Comparison of ENCODE assay signal across 8 cellular contexts in the genomic region with DNA sequence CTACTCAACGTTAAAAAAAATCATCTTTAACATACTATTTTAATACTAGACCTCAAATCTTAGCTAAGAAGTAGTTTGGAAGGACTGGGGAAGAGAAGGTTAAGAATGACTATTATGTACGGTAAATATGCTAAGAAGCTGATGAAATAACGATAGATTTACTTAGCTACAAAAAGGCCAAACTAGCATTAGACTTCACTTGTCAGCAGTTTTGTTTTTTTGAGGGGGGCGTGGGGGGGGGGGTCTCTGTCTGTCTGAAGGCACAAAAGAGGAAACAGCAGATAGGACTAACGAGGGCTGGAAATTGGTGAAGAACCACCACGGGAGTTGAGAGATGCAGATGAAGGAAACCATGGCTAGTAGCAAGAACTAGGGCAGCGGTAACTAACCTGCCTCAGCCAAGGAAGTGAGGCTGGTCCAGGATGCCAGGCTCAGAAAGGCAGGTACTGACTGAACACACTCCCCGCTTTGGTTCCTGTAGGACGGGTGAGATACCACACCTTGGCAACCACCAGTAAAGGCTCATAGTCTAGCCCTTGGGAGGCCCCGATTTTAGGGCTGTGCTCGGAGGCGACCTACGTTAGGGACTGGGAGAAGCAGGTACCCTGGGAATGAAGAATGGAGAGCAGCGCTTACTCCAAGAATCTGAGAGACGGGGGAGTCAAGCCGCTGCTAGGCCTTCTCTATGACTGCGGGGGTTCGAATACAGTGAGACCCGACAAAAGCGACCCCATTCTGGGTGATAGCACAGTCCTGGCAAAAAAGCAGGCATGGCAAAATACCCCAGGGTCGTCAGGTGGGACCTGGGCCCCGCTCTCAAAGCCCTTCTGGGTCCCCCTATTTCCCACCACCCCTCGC. TPM values are rescaled to one million over a fixed set of nuclear protein-coding genes. Genes with fewer than 3 reads are reported as not detected.
A peak's percentile ranks its signal among the peaks of the same experiment; 100 is the strongest.
DNase-seq lines count a peak whose midpoint lies in the region; ATAC-seq lines count a peak whose summit lies in the region.

No MANE protein-coding gene starts in this region.

- H3K9me3 Mint-ChIP-seq in activated naive CD8-positive, alpha-beta T cell treated with anti-CD3 and anti-CD28 coated beads for 36 hours, result no peaks in the 10 kb centered on the region
- H3K9me3 Mint-ChIP-seq in immature natural killer cell, result no peaks in the 10 kb centered on the region
- H3K9me3 Mint-ChIP-seq in stimulated activated naive CD8-positive, alpha-beta T cell treated with anti-CD3 and anti-CD28 coated beads, Interleukin-15, amount 100 ng/mL, for 72 hours, result no peaks in the 10 kb centered on the region

- DNase-seq in DMS53 (lab: John Stamatoyannopoulos, UW) (peak; percentile 41), DMS53 treated with DMSO at 0.1 percent for 48 hours (lab: John Stamatoyannopoulos, UW; ENCODE audit: unreplicated experiment) (no peak), immature natural killer cell (no peak), islet precursor cell (no peak)
- peak; percentile 22 for DNase-seq in activated naive CD8-positive, alpha-beta T cell treated with anti-CD3 and anti-CD28 coated beads for 36 hours
- DNase-seq in stimulated activated naive CD8-positive, alpha-beta T cell treated with anti-CD3 and anti-CD28 coated beads, Interleukin-15, amount 100 ng/mL, for 72 hours, result peak; percentile 17 to 40

- peaks cover 41% of the 10 kb centered on the region for H3K4me1 Mint-ChIP-seq in activated naive CD8-positive, alpha-beta T cell treated with anti-CD3 and anti-CD28 coated beads for 36 hours
- H3K4me1 Mint-ChIP-seq in immature natural killer cell, result peaks cover 44 to 65% of the 10 kb centered on the region in 2 donors
- H3K4me1 Mint-ChIP-seq in stimulated activated naive CD8-positive, alpha-beta T cell treated with anti-CD3 and anti-CD28 coated beads, Interleukin-15, amount 100 ng/mL, for 72 hours, result peaks cover 55% of the 10 kb centered on the region

- H3K27me3 Mint-ChIP-seq in activated naive CD8-positive, alpha-beta T cell treated with anti-CD3 and anti-CD28 coated beads for 36 hours, result no peaks in the 10 kb centered on the region
- peaks cover 0 to 10% (median 0%) of the 10 kb centered on the region in 3 donors for H3K27me3 Mint-ChIP-seq in immature natural killer cell (ENCODE audit: low read depth in 3 of 3)
- H3K27me3 Mint-ChIP-seq in stimulated activated naive CD8-positive, alpha-beta T cell treated with anti-CD3 and anti-CD28 coated beads, Interleukin-15, amount 100 ng/mL, for 72 hours, result no peaks in the 10 kb centered on the region

- ATAC-seq in HG03439 (IDR thresholded peaks at IDR 0.05; ENCODE audit: unreplicated experiment) (peak; percentile 16), GM19452 (IDR thresholded peaks at IDR 0.05; ENCODE audit: unreplicated experiment) (no peak)
- ATAC-seq in stimulated activated naive CD8-positive, alpha-beta T cell treated with anti-CD3 and anti-CD28 coated beads, Interleukin-15, amount 100 ng/mL, for 72 hours, result peak; percentile 49

- peak overlapping the region; percentile 93 for H3K27ac Mint-ChIP-seq in activated naive CD8-positive, alpha-beta T cell treated with anti-CD3 and anti-CD28 coated beads for 36 hours
- peak overlapping the region; percentile 94 to 99 (median 97) for H3K27ac Mint-ChIP-seq in immature natural killer cell
- H3K27ac Mint-ChIP-seq in stimulated activated naive CD8-positive, alpha-beta T cell treated with anti-CD3 and anti-CD28 coated beads, Interleukin-15, amount 100 ng/mL, for 72 hours, result peak overlapping the region; percentile 91 to 96

- peak overlapping the region; percentile 95 for H3K4me3 Mint-ChIP-seq in activated naive CD8-positive, alpha-beta T cell treated with anti-CD3 and anti-CD28 coated beads for 36 hours
- peak overlapping the region; percentile 98 to 99 (median 98) for H3K4me3 Mint-ChIP-seq in immature natural killer cell
- H3K4me3 Mint-ChIP-seq in stimulated activated naive CD8-positive, alpha-beta T cell treated with anti-CD3 and anti-CD28 coated beads, Interleukin-15, amount 100 ng/mL, for 72 hours, result peak overlapping the region; percentile 86 to 88

- H3K36me3 Mint-ChIP-seq in activated naive CD8-positive, alpha-beta T cell treated with anti-CD3 and anti-CD28 coated beads for 36 hours, result peaks cover 19% of the 10 kb centered on the region
- H3K36me3 Mint-ChIP-seq in immature natural killer cell, result peaks cover 7 to 14% (median 9%) of the 10 kb centered on the region in 3 donors

RNA-seq across cellular contexts. Expression of a gene that starts 0.7 kb away (rescaled TPM):
- total RNA-seq in activated naive CD8-positive, alpha-beta T cell treated with anti-CD3 and anti-CD28 coated beads for 36 hours, result 100 to 1,000 TPM; 194 to 201 TPM
- 100 to 1,000 TPM; 347 to 503 (median 373) TPM for polyA plus RNA-seq in immature natural killer cell

RNA-seq across cellular contexts. Expression of a gene that starts 1.2 kb away (rescaled TPM):
- total RNA-seq in activated naive CD8-positive, alpha-beta T cell treated with anti-CD3 and anti-CD28 coated beads for 36 hours, result 10 to 100 TPM; 44.5 to 48.4 TPM
- polyA plus RNA-seq in immature natural killer cell, result 100 to 1,000 TPM in 1 of 3 donors, 10 to 100 TPM in 2; 89.3 to 134 (median 96.0) TPM

RNA-seq across cellular contexts. Expression of a gene that starts 10.9 kb away (rescaled TPM):
- total RNA-seq in activated naive CD8-positive, alpha-beta T cell treated with anti-CD3 and anti-CD28 coated beads for 36 hours, result 10 to 100 TPM; 68.2 to 71.1 TPM
- 100 to 1,000 TPM; 248 to 289 (median 249) TPM for polyA plus RNA-seq in immature natural killer cell

RNA-seq across cellular contexts. Expression of a gene that starts 15.6 kb away (rescaled TPM):
- total RNA-seq in activated naive CD8-positive, alpha-beta T cell treated with anti-CD3 and anti-CD28 coated beads for 36 hours, result 10 to 100 TPM; 19.4 to 20.9 TPM
- 10 to 100 TPM; 29.2 to 45.5 (median 29.5) TPM for polyA plus RNA-seq in immature natural killer cell

RNA-seq across cellular contexts. Expression of a gene that starts 18.2 kb away (rescaled TPM):
- 10 to 100 TPM; 54.4 to 58.9 TPM for total RNA-seq in activated naive CD8-positive, alpha-beta T cell treated with anti-CD3 and anti-CD28 coated beads for 36 hours
- polyA plus RNA-seq in immature natural killer cell, result 100 to 1,000 TPM; 162 to 203 (median 168) TPM

Comparison
In these comparisons a context has a peak if more than half of its experiments do, and no peak if none do; other contexts are left out.
1. DNase-seq: peak in DMS53 (single experiment), activated naive CD8-positive, alpha-beta T cell treated with anti-CD3 and anti-CD28 coated beads for 36 hours (single experiment) and stimulated activated naive CD8-positive, alpha-beta T cell treated with anti-CD3 and anti-CD28 coated beads, Interleukin-15, amount 100 ng/mL, for 72 hours (2 of 2); none in DMS53 treated with DMSO at 0.1 percent for 48 hours (single experiment), immature natural killer cell (0 of 3) and islet precursor cell (single experiment).
2. Peak in every context shown above with its lines, with median percentiles within 50 percentile points of each other: H3K27ac Mint-ChIP-seq and H3K4me3 Mint-ChIP-seq.